Comparison of ENCODE assay signal across 10 cellular contexts in the genomic region with DNA sequence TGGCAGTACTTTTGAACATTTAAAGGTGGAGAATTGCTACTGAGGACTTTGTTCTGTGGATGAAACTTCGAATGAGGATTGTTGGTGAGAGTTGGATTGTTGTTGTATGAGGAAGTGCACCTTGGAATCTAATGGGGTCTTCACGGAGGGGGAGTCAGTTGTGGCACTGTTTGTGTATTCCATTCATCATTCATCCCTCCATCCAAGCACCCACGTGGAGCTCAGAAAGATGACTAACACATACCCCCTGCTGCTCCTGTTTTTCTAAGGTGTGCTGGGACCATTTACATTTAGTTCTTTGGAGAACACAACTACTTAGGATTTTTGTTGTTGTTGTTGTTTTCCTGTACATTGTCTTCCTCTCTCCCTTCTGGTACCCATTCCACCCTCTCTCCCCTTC.
"Had no signal": no experiment of that assay in that cellular context is flagged by ENCODE, and none has a peak within 500 bp of the region (broad histone marks: within the 10 kb centered on the region; RNA-seq: fewer than 3 reads in every experiment).

No MANE protein-coding gene starts in this region.

- H3K9me3 Mint-ChIP-seq: activated CD4-positive, alpha-beta T cell treated with anti-CD3 and anti-CD28 coated beads, Interleukin-2, amount 10 ng/mL, durations not matched to agents 24 days and 14 days; activated naive CD4-positive, alpha-beta T cell treated with anti-CD3 and anti-CD28 coated beads, Interleukin-2, amount 50 U/mL, for 72 hours; activated T-cell treated with anti-CD3 and anti-CD28 coated beads, Interleukin-2, amount 50 U/mL, for 72 hours; T-helper 1 cell treated with Interleukin-12 subunit alpha and Interleukin-12 subunit beta and Interleukin-4 antibody, amounts not matched to agents 30 μg/mL and 1 μg/mL, for 36 hours had no signal

- H3K4me3 Mint-ChIP-seq: activated CD4-positive, alpha-beta T cell treated with anti-CD3 and anti-CD28 coated beads, Interleukin-2, amount 10 ng/mL, durations not matched to agents 24 days and 14 days; activated T-cell treated with anti-CD3 and anti-CD28 coated beads, Interleukin-2, amount 50 U/mL, for 72 hours; T-helper 1 cell treated with Interleukin-12 subunit alpha and Interleukin-12 subunit beta and Interleukin-4 antibody, amounts not matched to agents 30 μg/mL and 1 μg/mL, for 36 hours had no signal

- DNase-seq: activated CD4-positive, alpha-beta T cell treated with anti-CD3 and anti-CD28 coated beads, Interleukin-2, amount 10 ng/mL, durations not matched to agents 24 days and 14 days; activated CD4-positive, CD25-positive, alpha-beta regulatory T cell; activated CD8-positive, alpha-beta memory T cell treated with anti-CD3 and anti-CD28 coated beads, Interleukin-2, amount 50 U/mL, for 48 hours; activated gamma-delta T cell; activated T-cell treated with anti-CD3 and anti-CD28 coated beads, Interleukin-2, amount 50 U/mL, for 72 hours; central memory CD4-positive, alpha-beta T cell; stimulated activated CD4-positive, alpha-beta T cell treated with anti-CD3 and anti-CD28 coated beads, Interleukin-1b, Interleukin-23, amount 100 ng/mL, for 48 hours had no signal

- H3K27ac Mint-ChIP-seq: activated CD4-positive, alpha-beta T cell treated with anti-CD3 and anti-CD28 coated beads, Interleukin-2, amount 10 ng/mL, durations not matched to agents 24 days and 14 days; activated naive CD4-positive, alpha-beta T cell treated with anti-CD3 and anti-CD28 coated beads, Interleukin-2, amount 50 U/mL, for 72 hours; activated T-cell treated with anti-CD3 and anti-CD28 coated beads, Interleukin-2, amount 50 U/mL, for 72 hours; T-helper 1 cell treated with Interleukin-12 subunit alpha and Interleukin-12 subunit beta and Interleukin-4 antibody, amounts not matched to agents 30 μg/mL and 1 μg/mL, for 36 hours had no signal

- ATAC-seq: esophagus mucosa had no signal

- H3K36me3 Mint-ChIP-seq: activated naive CD4-positive, alpha-beta T cell treated with anti-CD3 and anti-CD28 coated beads, Interleukin-2, amount 50 U/mL, for 72 hours had no signal

- H3K27me3 Mint-ChIP-seq: activated CD4-positive, alpha-beta T cell treated with anti-CD3 and anti-CD28 coated beads, Interleukin-2, amount 10 ng/mL, durations not matched to agents 24 days and 14 days had no signal
